ENCODE assay signal across 13 cellular contexts in the genomic region with DNA sequence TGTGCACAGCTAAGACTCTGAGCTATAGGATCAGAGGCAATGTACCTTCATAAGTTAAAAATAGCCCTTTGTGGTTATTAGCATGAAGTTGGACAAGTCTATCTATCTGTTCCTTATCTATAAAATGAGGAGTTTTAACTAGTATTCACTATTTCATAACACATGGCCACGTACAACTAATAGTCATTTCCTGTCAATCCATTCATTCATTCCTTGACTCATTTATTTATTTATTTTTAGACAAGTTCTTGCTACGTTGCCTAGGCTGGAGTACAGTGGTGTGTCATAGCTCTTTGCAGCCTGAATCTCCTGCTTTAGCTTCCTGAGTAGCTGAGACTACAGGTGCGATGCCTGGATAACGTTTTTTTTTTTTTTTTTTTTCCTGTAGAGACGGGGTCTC.
DNase-seq lines count a peak whose midpoint lies in the region; ATAC-seq and TF ChIP-seq lines count a peak whose summit lies in the region.
"Had no signal": no experiment of that assay in that cellular context is flagged by ENCODE, and none has a peak within 500 bp of the region (broad histone marks: within the 10 kb centered on the region; RNA-seq: fewer than 3 reads in every experiment).

No MANE protein-coding gene starts in this region.

- H3K4me2 ChIP-seq in trophoblast cell (ENCODE audit: low read length) = no peak overlapping the region

- H3K27me3 ChIP-seq in trophoblast cell (ENCODE audit: insufficient read depth, low read length) = no peaks in the 10 kb centered on the region

- H2AFZ ChIP-seq in trophoblast cell (ENCODE audit: insufficient read depth, low read length, poor library complexity) = no peak overlapping the region

- no peaks in the 10 kb centered on the region for H3K79me1 ChIP-seq in trophoblast cell (ENCODE audit: low read length)

- H3K9me3 ChIP-seq in trophoblast cell (ENCODE audit: insufficient read depth, low read depth, low read length) = no peaks in the 10 kb centered on the region

- no peak overlapping the region for H3K9ac ChIP-seq in trophoblast cell (ENCODE audit: low read length)

- no peak overlapping the region for H3K4me3 ChIP-seq in trophoblast cell (ENCODE audit: low read depth, low read length)

- H2AK5ac ChIP-seq in trophoblast cell (ENCODE audit: low read length) = no peak overlapping the region

- no peak overlapping the region for H2BK12ac ChIP-seq in trophoblast cell (ENCODE audit: low read length)

- no peaks in the 10 kb centered on the region for H3K36me3 ChIP-seq in trophoblast cell (ENCODE audit: control insufficient read depth in 1 of 2, insufficient read depth in 2 of 2, low read length in 2 of 2)

- no peak overlapping the region for H3K14ac ChIP-seq in trophoblast cell (ENCODE audit: low read length)

- H4K8ac ChIP-seq in trophoblast cell (ENCODE audit: low read depth, low read length) = no peak overlapping the region

- H4K12ac ChIP-seq in trophoblast cell (ENCODE audit: low read depth, low read length) = no peak overlapping the region

- no peak overlapping the region for H3K18ac ChIP-seq in trophoblast cell (ENCODE audit: low read length)

- in situ Hi-C loops in GM13977 (cut with MboI; ENCODE audit: low pct_unique_long_range_greater_than_20kb, low sequenced_read_pairs, unreplicated experiment) = no loop called here

- H4K91ac ChIP-seq in trophoblast cell (ENCODE audit: low read depth, low read length) = no peak overlapping the region

- no peak overlapping the region for H2BK120ac ChIP-seq in trophoblast cell (ENCODE audit: insufficient read depth, low read length, poor library complexity)

- no peak overlapping the region for H3K4ac ChIP-seq in trophoblast cell (ENCODE audit: low read depth, low read length)

- ATAC-seq in HG02970 (IDR thresholded peaks at IDR 0.05; ENCODE audit: low FRiP score, unreplicated experiment) = no peak
- no peak for ATAC-seq in HG02623 (IDR thresholded peaks at IDR 0.05; ENCODE audit: unreplicated experiment)

- H3K27ac ChIP-seq in trophoblast cell (ENCODE audit: low read depth, low read length) = no peak overlapping the region

- no peaks in the 10 kb centered on the region for H3K79me2 ChIP-seq in trophoblast cell (ENCODE audit: control insufficient read depth, insufficient read depth, low read length, poor library complexity)

- H3K4me1 ChIP-seq in trophoblast cell (ENCODE audit: control insufficient read depth in 1 of 2, insufficient read depth in 2 of 2, low read length in 2 of 2) = peaks cover 0 to 4% of the 10 kb centered on the region in 2 experiments

- DNase-seq in ELR (ENCODE audit: low read depth) = peak; percentile 95
- peak; percentile 15 for DNase-seq in MV-4-11 (lab: John Stamatoyannopoulos, UW)
- peak; percentile 79 for DNase-seq in dermis blood vessel endothelial cell
- peak; percentile 52 to 75 for DNase-seq in trophoblast cell
- no peak for DNase-seq in GM13977 (ENCODE audit: low spot score)
- no peak for DNase-seq in D341Med (ENCODE audit: low spot score)
- DNase-seq: activated CD4-positive, alpha-beta T cell treated with anti-CD3 and anti-CD28 coated beads for 1 hour; activated gamma-delta T cell treated with Interleukin-2 at 50 U/mL for 16 hours; Calu3; NCI-H446; SHP77 treated with DMSO at 0.1 percent for 48 hours had no signal

- H2BK5ac ChIP-seq in trophoblast cell (ENCODE audit: low read depth, low read length, poor library complexity) = no peak overlapping the region

- TF ChIP-seq CTCF in GM13977 (IDR thresholded peaks at IDR 0.05; ENCODE audit: extremely low read depth, insufficient read depth, missing control alignments) = no peak

- no peak overlapping the region for H3K23ac ChIP-seq in trophoblast cell (ENCODE audit: low read length)

- WGBS in trophoblast cell (ENCODE audit: extremely low coverage, insufficient coverage, insufficient read length) = no CpG with 5 or more reads among the region's 5 CpGs

Comparison
In these comparisons a context has a peak if more than half of its experiments do, and no peak if none do; other contexts are left out.
1. DNase-seq: peak in ELR (single experiment), MV-4-11 (single experiment), dermis blood vessel endothelial cell (single experiment) and trophoblast cell (2 of 2); none in GM13977 (single experiment) and D341Med (single experiment).